Comparison of ENCODE assay signal across 8 cellular contexts in the genomic region with DNA sequence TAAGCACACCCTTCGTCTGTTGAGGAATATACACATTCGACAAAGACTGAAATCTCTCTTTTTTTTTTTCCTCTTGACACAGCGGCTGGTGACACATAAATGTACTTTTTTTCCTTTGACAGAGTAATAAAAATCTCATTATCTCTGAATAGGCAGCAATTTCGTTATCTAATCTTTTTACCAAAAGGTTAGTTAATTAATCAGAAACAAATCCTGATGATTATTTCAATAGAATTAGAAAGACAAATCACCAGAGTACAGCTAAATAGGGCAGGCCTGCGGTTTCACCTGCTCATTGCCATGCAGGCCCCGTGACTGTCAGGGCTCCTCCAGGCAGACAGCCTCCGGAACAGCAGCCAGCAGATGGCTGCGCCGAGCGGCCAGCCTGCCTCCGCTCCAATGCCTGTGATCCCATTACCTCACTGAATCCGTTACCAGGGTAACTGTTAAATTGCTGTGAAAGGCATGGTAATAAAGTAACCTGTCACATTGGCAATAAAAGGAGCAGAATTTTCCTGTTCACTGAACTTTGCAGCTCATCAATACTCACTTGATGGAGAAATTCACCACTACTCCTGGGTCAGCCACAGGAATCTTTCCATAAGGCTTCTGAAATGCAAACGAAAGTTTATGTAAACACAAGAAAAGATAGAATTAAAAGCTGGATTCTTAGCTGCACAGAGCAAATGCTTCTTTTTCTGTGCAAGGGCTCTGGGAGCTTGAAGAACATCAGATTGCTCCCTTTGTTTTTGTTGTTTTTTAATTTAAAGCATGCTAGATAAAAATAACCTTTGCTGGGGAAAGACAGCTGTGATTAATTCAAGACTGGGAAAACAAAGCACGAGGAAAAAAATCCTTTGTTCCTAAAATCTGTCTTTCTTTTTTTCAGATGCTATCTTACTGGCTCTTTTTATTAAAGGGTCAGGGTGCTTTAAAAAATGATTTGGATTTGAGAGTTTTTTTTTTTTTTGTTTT.
DNase-seq lines count a peak whose midpoint lies in the region; ATAC-seq and TF ChIP-seq lines count a peak whose summit lies in the region.

No MANE protein-coding gene starts in this region.

- no peak overlapping the region for H3K4me3 Mint-ChIP-seq in activated naive CD8-positive, alpha-beta T cell treated with anti-CD3 and anti-CD28 coated beads, Interleukin-2, amount 50 U/mL, for 24 hours

- H3K9me3 Mint-ChIP-seq in activated naive CD8-positive, alpha-beta T cell treated with anti-CD3 and anti-CD28 coated beads, Interleukin-2, amount 50 U/mL, for 24 hours, result no peaks in the 10 kb centered on the region

- POLR2A ChIA-PET in HEK293 (lab: Yijun Ruan, JAX), result interaction anchor here (0.7 to 1.1 kb wide), 3 partner anchors 9 to 752 kb away, joined by 3 read pairs; a partner anchor contains a TSS

- ATAC-seq in activated naive CD8-positive, alpha-beta T cell treated with anti-CD3 and anti-CD28 coated beads, Interleukin-2, amount 50 U/mL, for 24 hours, result no peak
- ATAC-seq in Right ventricle myocardium superior (ENCODE audit: poor library complexity), result peak; percentile 93
- no peak for ATAC-seq in HG03442 (IDR thresholded peaks at IDR 0.05; ENCODE audit: unreplicated experiment)

- H3K27me3 ChIP-seq in ovary, result no peaks in the 10 kb centered on the region

- TF ChIP-seq CTCF in HEK293 (tag by site-specific recombination; IDR thresholded peaks at IDR 0.05) (peak; percentile 91), ovary (IDR thresholded peaks at IDR 0.05) (no peak)

- intact Hi-C loops in Right ventricle myocardium superior (cut with DNase I), result no loop called here
- intact Hi-C loops in ovary (cut with DNase I), result no loop called here

- peak overlapping the region; percentile 89 for H3K27ac ChIP-seq in HEK293 (ENCODE audit: extremely low read depth, low read depth, low read length)
- peak overlapping the region in 1 of 2 donors; percentile 52 for H3K27ac ChIP-seq in ovary

- no peak overlapping the region for H3K27ac Mint-ChIP-seq in activated naive CD8-positive, alpha-beta T cell treated with anti-CD3 and anti-CD28 coated beads, Interleukin-2, amount 50 U/mL, for 24 hours

- H3K36me3 Mint-ChIP-seq in activated naive CD8-positive, alpha-beta T cell treated with anti-CD3 and anti-CD28 coated beads, Interleukin-2, amount 50 U/mL, for 24 hours (ENCODE audit: low read depth), result no peaks in the 10 kb centered on the region

- TF ChIP-seq POLR2A in ovary (IDR thresholded peaks at IDR 0.05), result no peak

- no peaks in the 10 kb centered on the region for H3K27me3 Mint-ChIP-seq in activated naive CD8-positive, alpha-beta T cell treated with anti-CD3 and anti-CD28 coated beads, Interleukin-2, amount 50 U/mL, for 24 hours

- TF ChIP-seq EP300 in ovary (IDR thresholded peaks at IDR 0.05), result no peak

- no peaks in the 10 kb centered on the region for H3K9me3 ChIP-seq in HEK293 (ENCODE audit: control insufficient read depth, insufficient read depth, low read depth, low read length)
- no peaks in the 10 kb centered on the region for H3K9me3 ChIP-seq in ovary

- H3K4me1 ChIP-seq in HEK293 (ENCODE audit: control insufficient read depth, insufficient read depth, low read length), result peaks cover 36% of the 10 kb centered on the region
- peaks cover 6% of the 10 kb centered on the region for H3K4me1 ChIP-seq in ovary (ENCODE audit: insufficient read depth)

- WGBS in ovary, 3 donors, result 24 to 26% (median 25%) methylated on average over 14 of the region's 14 CpGs

- CTCF ChIA-PET in HEK293 (lab: Yijun Ruan, JAX), result interaction anchor here (0.6 to 1.6 kb wide), 7 partner anchors 39 to 422 kb away, joined by 3 to 5 read pairs (median 3); no protein-coding TSS in a partner anchor

- H3K4me3 ChIP-seq in HEK293 (ENCODE audit: low read depth, low read length) (no peak overlapping the region), ovary (no peak overlapping the region)

- H3K4me1 Mint-ChIP-seq in activated naive CD8-positive, alpha-beta T cell treated with anti-CD3 and anti-CD28 coated beads, Interleukin-2, amount 50 U/mL, for 24 hours, result peaks cover 24% of the 10 kb centered on the region

- H3K36me3 ChIP-seq in HEK293 (ENCODE audit: control insufficient read depth in 2 of 2, insufficient read depth in 1 of 2, low read length in 2 of 2) (no peaks in the 10 kb centered on the region), ovary (no peaks in the 10 kb centered on the region)

- DNase-seq in DMS114 treated with DMSO at 0.1 percent for 48 hours (lab: John Stamatoyannopoulos, UW; ENCODE audit: unreplicated experiment) (peak; percentile 92), NCI-H1694 (lab: John Stamatoyannopoulos, UW) (peak; percentile 96), Right ventricle myocardium superior (peak; percentile 78), ovary (peak; percentile 50 to 69 (median 58))
- DNase-seq in activated naive CD8-positive, alpha-beta T cell treated with anti-CD3 and anti-CD28 coated beads, Interleukin-2, amount 50 U/mL, for 24 hours, result peak; percentile 1
- DNase-seq in stimulated activated CD4-positive, alpha-beta T cell treated with anti-CD3 and anti-CD28 coated beads, Interleukin-1b, Interleukin-23, amount 100 ng/mL, for 48 hours, result no peak

TF ChIP-seq in HEK293, 187 proteins besides CTCF, POLR2A, EP300 and RAD21 (continues in another document):
- TF ChIP-seq, protein P1, sequence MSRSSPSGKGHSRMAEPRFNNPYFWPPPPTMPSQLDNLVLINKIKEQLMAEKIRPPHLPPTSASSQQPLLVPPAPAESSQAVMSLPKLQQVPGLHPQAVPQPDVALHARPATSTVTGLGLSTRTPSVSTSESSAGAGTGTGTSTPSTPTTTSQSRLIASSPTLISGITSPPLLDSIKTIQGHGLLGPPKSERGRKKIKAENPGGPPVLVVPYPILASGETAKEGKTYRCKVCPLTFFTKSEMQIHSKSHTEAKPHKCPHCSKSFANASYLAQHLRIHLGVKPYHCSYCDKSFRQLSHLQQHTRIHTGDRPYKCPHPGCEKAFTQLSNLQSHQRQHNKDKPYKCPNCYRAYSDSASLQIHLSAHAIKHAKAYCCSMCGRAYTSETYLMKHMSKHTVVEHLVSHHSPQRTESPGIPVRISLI (tag by site-specific recombination; IDR thresholded peaks at IDR 0.05), result peak; percentile 86
- TF ChIP-seq ZBTB8A (tag by site-specific recombination; IDR thresholded peaks at IDR 0.05) (0 out of 2 replicates have a peak, but pooled peaks have one; percentile 24), ZNF184 (tag by site-specific recombination; IDR thresholded peaks at IDR 0.05) (0 out of 2 replicates have a peak, but pooled peaks have one; percentile 18), ZNF623 (tag by site-specific recombination; IDR thresholded peaks at IDR 0.05) (peak; percentile 16; the same call in 1 of the 2 replicates), ZSCAN30 (tag by site-specific recombination; IDR thresholded peaks at IDR 0.05) (peak; percentile 98), KLF16 (tag by site-specific recombination; IDR thresholded peaks at IDR 0.05) (no peak), ZNF2 (tag by site-specific recombination; IDR thresholded peaks at IDR 0.05) (peak; percentile 61; the same call in 1 of the 2 replicates), ZNF121 (tag by site-specific recombination; IDR thresholded peaks at IDR 0.05) (no peak)
- TF ChIP-seq, protein P2, sequence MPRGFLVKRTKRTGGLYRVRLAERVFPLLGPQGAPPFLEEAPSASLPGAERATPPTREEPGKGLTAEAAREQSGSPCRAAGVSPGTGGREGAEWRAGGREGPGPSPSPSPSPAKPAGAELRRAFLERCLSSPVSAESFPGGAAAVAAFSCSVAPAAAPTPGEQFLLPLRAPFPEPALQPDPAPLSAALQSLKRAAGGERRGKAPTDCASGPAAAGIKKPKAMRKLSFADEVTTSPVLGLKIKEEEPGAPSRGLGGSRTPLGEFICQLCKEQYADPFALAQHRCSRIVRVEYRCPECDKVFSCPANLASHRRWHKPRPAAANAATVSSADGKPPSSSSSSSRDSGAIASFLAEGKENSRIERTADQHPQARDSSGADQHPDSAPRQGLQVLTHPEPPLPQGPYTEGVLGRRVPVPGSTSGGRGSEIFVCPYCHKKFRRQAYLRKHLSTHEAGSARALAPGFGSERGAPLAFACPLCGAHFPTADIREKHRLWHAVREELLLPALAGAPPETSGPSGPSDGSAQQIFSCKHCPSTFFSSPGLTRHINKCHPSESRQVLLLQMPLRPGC (tag by site-specific recombination; IDR thresholded peaks at IDR 0.05), result peak; percentile 67; the same call in 1 of the 2 replicates
- TF ChIP-seq, protein P3, sequence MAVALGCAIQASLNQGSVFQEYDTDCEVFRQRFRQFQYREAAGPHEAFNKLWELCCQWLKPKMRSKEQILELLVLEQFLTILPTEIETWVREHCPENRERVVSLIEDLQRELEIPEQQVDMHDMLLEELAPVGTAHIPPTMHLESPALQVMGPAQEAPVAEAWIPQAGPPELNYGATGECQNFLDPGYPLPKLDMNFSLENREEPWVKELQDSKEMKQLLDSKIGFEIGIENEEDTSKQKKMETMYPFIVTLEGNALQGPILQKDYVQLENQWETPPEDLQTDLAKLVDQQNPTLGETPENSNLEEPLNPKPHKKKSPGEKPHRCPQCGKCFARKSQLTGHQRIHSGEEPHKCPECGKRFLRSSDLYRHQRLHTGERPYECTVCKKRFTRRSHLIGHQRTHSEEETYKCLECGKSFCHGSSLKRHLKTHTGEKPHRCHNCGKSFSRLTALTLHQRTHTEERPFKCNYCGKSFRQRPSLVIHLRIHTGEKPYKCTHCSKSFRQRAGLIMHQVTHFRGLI (tag by site-specific recombination; IDR thresholded peaks at IDR 0.05), result peak; percentile 65; the same call in 1 of the 2 replicates
- TF ChIP-seq, protein P4, sequence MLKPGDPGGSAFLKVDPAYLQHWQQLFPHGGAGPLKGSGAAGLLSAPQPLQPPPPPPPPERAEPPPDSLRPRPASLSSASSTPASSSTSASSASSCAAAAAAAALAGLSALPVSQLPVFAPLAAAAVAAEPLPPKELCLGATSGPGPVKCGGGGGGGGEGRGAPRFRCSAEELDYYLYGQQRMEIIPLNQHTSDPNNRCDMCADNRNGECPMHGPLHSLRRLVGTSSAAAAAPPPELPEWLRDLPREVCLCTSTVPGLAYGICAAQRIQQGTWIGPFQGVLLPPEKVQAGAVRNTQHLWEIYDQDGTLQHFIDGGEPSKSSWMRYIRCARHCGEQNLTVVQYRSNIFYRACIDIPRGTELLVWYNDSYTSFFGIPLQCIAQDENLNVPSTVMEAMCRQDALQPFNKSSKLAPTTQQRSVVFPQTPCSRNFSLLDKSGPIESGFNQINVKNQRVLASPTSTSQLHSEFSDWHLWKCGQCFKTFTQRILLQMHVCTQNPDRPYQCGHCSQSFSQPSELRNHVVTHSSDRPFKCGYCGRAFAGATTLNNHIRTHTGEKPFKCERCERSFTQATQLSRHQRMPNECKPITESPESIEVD (tag by site-specific recombination; IDR thresholded peaks at IDR 0.05), result peak; percentile 98
